Comparison of ENCODE assay signal across 33 cellular contexts in the genomic region with DNA sequence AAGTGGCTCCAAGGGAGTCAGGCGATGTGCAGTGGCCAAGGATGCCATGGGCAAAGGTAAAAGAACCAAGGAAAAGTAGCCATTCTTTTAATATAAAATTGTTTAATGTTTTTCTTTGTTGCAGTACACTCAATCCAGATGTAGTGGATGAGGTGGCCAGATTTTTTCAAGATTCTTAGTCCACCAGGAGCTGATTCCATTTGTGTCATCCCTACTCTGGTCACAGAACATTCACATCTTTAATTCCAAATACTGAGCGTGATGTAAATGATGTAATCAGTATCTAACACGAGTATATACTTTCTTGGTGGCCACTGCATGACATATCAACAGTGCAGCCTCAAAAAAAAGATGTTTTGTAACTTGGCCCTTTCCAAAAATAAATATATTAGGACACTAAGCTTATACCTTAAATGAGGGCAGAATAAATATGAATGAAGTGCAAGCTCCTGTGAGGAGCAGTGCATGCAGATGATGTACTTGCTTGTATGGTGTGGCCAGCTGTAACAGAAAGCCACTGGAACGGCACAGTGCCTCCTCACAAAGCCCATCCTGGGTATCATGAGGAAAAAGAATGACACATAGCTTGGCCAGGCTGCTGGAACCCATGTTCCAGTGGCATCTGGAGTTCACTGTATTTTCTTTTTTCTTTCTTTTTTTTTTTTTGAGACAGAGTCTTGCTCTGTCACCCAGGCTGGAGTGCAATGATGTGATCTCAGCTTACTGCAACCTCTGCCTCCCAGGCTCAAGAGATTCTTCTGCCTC. TPM values are rescaled to one million over a fixed set of nuclear protein-coding genes. Genes with fewer than 3 reads are reported as not detected.
DNase-seq lines count a peak whose midpoint lies in the region; ATAC-seq and TF ChIP-seq lines count a peak whose summit lies in the region.
"Had no signal": no experiment of that assay in that cellular context is flagged by ENCODE, and none has a peak within 500 bp of the region (broad histone marks: within the 10 kb centered on the region; RNA-seq: fewer than 3 reads in every experiment).

No MANE protein-coding gene starts in this region.

- TF ChIP-seq CTCF in ascending aorta (IDR thresholded peaks at IDR 0.05): no peak
- no peak for TF ChIP-seq CTCF in thoracic aorta (IDR thresholded peaks at IDR 0.05)

- H3K4me3 ChIP-seq in ascending aorta (no peak overlapping the region), thoracic aorta (no peak overlapping the region)
- H3K4me3 ChIP-seq: esophagus squamous epithelium, GM23338, upper lobe of right lung had no signal

- H3K9me3 ChIP-seq in ascending aorta (no peaks in the 10 kb centered on the region), thoracic aorta (no peaks in the 10 kb centered on the region)
- H3K9me3 ChIP-seq: esophagus squamous epithelium, upper lobe of right lung had no signal

- intact Hi-C loops in ascending aorta (cut with DNase I): no loop called here

- peaks cover 0 to 10% of the 10 kb centered on the region in 2 donors for H3K36me3 ChIP-seq in ascending aorta
- H3K36me3 ChIP-seq in thoracic aorta: no peaks in the 10 kb centered on the region
- H3K36me3 ChIP-seq: esophagus squamous epithelium, upper lobe of right lung had no signal

- H3K27me3 ChIP-seq in ascending aorta: no peaks in the 10 kb centered on the region
- no peaks in the 10 kb centered on the region for H3K27me3 ChIP-seq in thoracic aorta (replicated peaks; ENCODE audit: insufficient read depth)
- H3K27me3 ChIP-seq: esophagus squamous epithelium, upper lobe of right lung had no signal

- no peak for ATAC-seq in thoracic aorta (ENCODE audit: insufficient number of reproducible peaks, low FRiP score, low read depth)
- ATAC-seq in HG03045 (IDR thresholded peaks at IDR 0.05; ENCODE audit: unreplicated experiment): no peak
- ATAC-seq: GM23338, left cardiac atrium, upper lobe of right lung had no signal

- H3K27ac ChIP-seq in ascending aorta (peak overlapping the region; percentile 55 to 74), thoracic aorta (peak overlapping the region; percentile 77 to 85)
- H3K27ac ChIP-seq: 22Rv1, esophagus squamous epithelium, parathyroid adenoma, upper lobe of right lung, VCaP had no signal

- peaks cover 3 to 21% of the 10 kb centered on the region in 2 donors for H3K4me1 ChIP-seq in ascending aorta
- H3K4me1 ChIP-seq in thoracic aorta (ENCODE audit: control insufficient read depth in 1 of 2, low read depth in 2 of 2): peaks cover 14 to 34% of the 10 kb centered on the region in 2 donors
- H3K4me1 ChIP-seq: upper lobe of right lung had no signal

- peak; percentile 33 for DNase-seq in activated effector memory CD4-positive, alpha-beta T cell treated with anti-CD3 and anti-CD28 coated beads, Interleukin-2, amount 50 U/mL, for 16 hours
- DNase-seq in activated effector memory CD4-positive, alpha-beta T cell treated with Interleukin-2 at 50 U/mL for 16 hours: no peak
- DNase-seq in ascending aorta (ENCODE audit: low spot score in 2 of 2) (peak in 1 of 2 donors; percentile 55), myocyte (ENCODE audit: low read depth) (peak; percentile 11), thoracic aorta (ENCODE audit: low spot score) (no peak), H4 (ENCODE audit: low spot score) (no peak), KBM-7 (no peak)
- DNase-seq: activated CD4-positive, alpha-beta T cell treated with anti-CD3 and anti-CD28 coated beads for 4 hours; Calu3; CD4-positive, CD25-positive, alpha-beta regulatory T cell; central memory CD4-positive, alpha-beta T cell; DMS79 treated with DMSO at 0.1 percent for 48 hours; esophagus squamous epithelium; foreskin melanocyte; GDM1; left cardiac atrium; NCI-H1092; NCI-H1694 treated with DMSO at 0.1 percent for 48 hours; NCI-H446 treated with DMSO at 0.1 percent for 48 hours; NCI-H774; SIG-M5; stimulated activated CD4-positive, alpha-beta T cell treated with anti-CD3 and anti-CD28 coated beads, Interleukin-12 subunit alpha, Interleukin-12 subunit beta, amount 100 ng/mL, for 4 hours; stimulated activated CD4-positive, alpha-beta T cell treated with anti-CD3 and anti-CD28 coated beads, Interleukin-2, amount 100 ng/mL, for 48 hours; upper lobe of right lung had no signal

- in situ Hi-C loops in KBM-7 (cut with MboI; ENCODE audit: low pct_unique_long_range_greater_than_20kb, low sequenced_read_pairs): no loop called here

RNA-seq across cellular contexts. Expression of a gene that starts 6.4 kb away (rescaled TPM):
- total RNA-seq in ascending aorta: not detected
- total RNA-seq in myocyte: 11.0 and 16.4 TPM in 2 replicates
- 7.4 TPM for polyA plus RNA-seq in myocyte (2012)
- total RNA-seq in thoracic aorta: 10 to 100 TPM in 1 of 2 donors, 1 to 10 TPM in 1; 1.2 to 11.6 TPM
- total RNA-seq in H4 (2014; rRNA removed; shearing (Covaris generic)): 3.4 and 5.9 TPM in 2 replicates

RNA-seq across cellular contexts. Expression of a gene that starts 15.4 kb away (rescaled TPM):
- total RNA-seq in ascending aorta: 4.3 TPM
- total RNA-seq in myocyte: 58.8 and 59.5 TPM in 2 replicates
- polyA plus RNA-seq in myocyte (2012): 5.9 TPM
- 1 to 10 TPM; 1.9 to 4.9 TPM for total RNA-seq in thoracic aorta
- total RNA-seq in H4 (2014; rRNA removed; shearing (Covaris generic)): not detected in 2 replicates

RNA-seq across cellular contexts. Expression of a gene that starts 20.6 kb away (rescaled TPM):
- total RNA-seq in ascending aorta (8.0 TPM), myocyte (0.16 TPM in 1 of 2 replicates, not detected in the other), thoracic aorta (not detected)
- polyA plus RNA-seq in myocyte (2012): not detected
- not detected in 2 replicates for total RNA-seq in H4 (2014; rRNA removed; shearing (Covaris generic))
- total RNA-seq: astrocyte, Calu3, HT1080, M059J had no signal

RNA-seq across cellular contexts. Expression of a gene that starts 27.2 kb away (rescaled TPM):
- total RNA-seq in ascending aorta: not detected
- total RNA-seq in myocyte: not detected in 2 replicates
- 0.21 TPM for polyA plus RNA-seq in myocyte (2012)
- total RNA-seq in thoracic aorta: not detected
- not detected in 2 replicates for total RNA-seq in H4 (2014; rRNA removed; shearing (Covaris generic))
- total RNA-seq: astrocyte; CD4-positive, CD25-positive, alpha-beta regulatory T cell; GM23338; HT1080; left cardiac atrium; M059J; neural crest cell; upper lobe of right lung had no signal

RNA-seq across cellular contexts. Expression of a gene that starts 29.0 kb away (rescaled TPM):
- total RNA-seq in ascending aorta: 8.4 TPM
- total RNA-seq in myocyte: 7.9 and 9.9 TPM in 2 replicates
- polyA plus RNA-seq in myocyte (2012): 12.5 TPM
- 10 to 100 TPM in 1 of 2 donors, 1 to 10 TPM in 1; 6.9 to 16.7 TPM for total RNA-seq in thoracic aorta
- total RNA-seq in H4 (2014; rRNA removed; shearing (Covaris generic)): 4.5 and 22.9 TPM in 2 replicates

Comparison
In these comparisons a context has a peak if more than half of its experiments do, and no peak if none do; other contexts are left out.
1. DNase-seq: peak in activated effector memory CD4-positive, alpha-beta T cell treated with anti-CD3 and anti-CD28 coated beads, Interleukin-2, amount 50 U/mL, for 16 hours (single experiment) and myocyte (single experiment); none in activated effector memory CD4-positive, alpha-beta T cell treated with Interleukin-2 at 50 U/mL for 16 hours (single experiment), thoracic aorta (single experiment), H4 (single experiment) and KBM-7 (single experiment).
2. RNA of a gene that starts 15.4 kb away (total RNA-seq): 58.8 to 59.5 TPM in myocyte; 1.9 to 4.9 TPM in thoracic aorta, 4.3 TPM in ascending aorta (single experiment) and not detected in H4; every median in the first group is over 10 times any median in the second.